10 cellular contexts compared by ENCODE assay signal in the genomic region with DNA sequence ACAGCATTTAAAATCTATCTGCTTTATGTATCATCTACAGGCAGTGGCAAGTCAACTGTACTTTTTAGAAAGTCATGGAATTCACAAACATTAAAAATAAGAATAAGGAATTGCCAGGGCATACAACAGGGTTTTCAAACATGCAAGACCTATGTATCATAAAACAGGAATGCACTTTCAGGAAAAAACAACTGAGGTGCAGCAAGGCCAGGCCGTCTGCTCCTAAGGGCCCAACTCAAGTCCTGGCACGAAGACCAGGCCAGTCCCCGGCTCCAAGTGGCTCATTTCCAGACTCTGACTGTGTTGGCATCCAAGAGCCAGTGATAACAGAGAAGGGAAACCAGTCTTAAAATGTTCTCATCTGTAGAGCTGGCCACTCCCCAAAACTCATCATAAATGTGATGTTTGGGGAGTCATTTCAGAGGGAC. TPM values are rescaled to one million over a fixed set of nuclear protein-coding genes. Genes with fewer than 3 reads are reported as not detected.
DNase-seq lines count a peak whose midpoint lies in the region; ATAC-seq, FAIRE-seq and TF ChIP-seq lines count a peak whose summit lies in the region.
"Had no signal": no experiment of that assay in that cellular context is flagged by ENCODE, and none has a peak within 500 bp of the region (broad histone marks: within the 10 kb centered on the region; RNA-seq: fewer than 3 reads in every experiment).

No MANE protein-coding gene starts in this region.

- TF ChIP-seq CTCF in bronchial epithelial cell (IDR thresholded peaks at IDR 0.05; ENCODE audit: insufficient read depth, low read length, severe bottlenecking), result no peak

- no peaks in the 10 kb centered on the region for H3K36me3 ChIP-seq in bronchial epithelial cell (ENCODE audit: control insufficient read depth, insufficient read depth, low read length)

- DNase-seq in HCEC 1CT (peak; percentile 73), bronchial epithelial cell (ENCODE audit: low read depth) (peak; percentile 99), kidney glomerular epithelial cell (lab: John Stamatoyannopoulos, UW) (peak; percentile 37), superior temporal gyrus (ENCODE audit: extremely low spot score) (peak; percentile 24), germinal center (ENCODE audit: low spot score) (no peak), NCI-H2029 (lab: John Stamatoyannopoulos, UW) (no peak)
- DNase-seq: endodermal cell had no signal

- H3K27me3 ChIP-seq in bronchial epithelial cell (ENCODE audit: control insufficient read depth, insufficient read depth, low read length), result no peaks in the 10 kb centered on the region

- ATAC-seq in HG03280 (IDR thresholded peaks at IDR 0.05; ENCODE audit: unreplicated experiment) (no peak), GM18505 (IDR thresholded peaks at IDR 0.05; ENCODE audit: unreplicated experiment) (no peak)

- FAIRE-seq in bronchial epithelial cell (lab: Jason Lieb, UNC), result peak; percentile 97
- FAIRE-seq: RCC 7860 had no signal

- H3K4me3 ChIP-seq in bronchial epithelial cell (ENCODE audit: low read depth, low read length), result no peak overlapping the region

- TF ChIP-seq POLR2A in GM18505 (IDR thresholded peaks at IDR 0.05; ENCODE audit: borderline replicate concordance, extremely low read depth, insufficient read depth, insufficient read length), result no peak

RNA-seq across cellular contexts. Expression of a gene that starts 7.1 kb away (rescaled TPM):
- total RNA-seq in bronchial epithelial cell, result 2.4 and 5.6 TPM in 2 replicates

RNA-seq across cellular contexts. Expression of a gene that starts 32.2 kb away (rescaled TPM):
- not detected in 2 replicates for total RNA-seq in bronchial epithelial cell
- total RNA-seq: endodermal cell had no signal

Comparison
In these comparisons a context has a peak if more than half of its experiments do, and no peak if none do; other contexts are left out.
1. DNase-seq: peak in HCEC 1CT (single experiment), bronchial epithelial cell (single experiment), kidney glomerular epithelial cell (single experiment) and superior temporal gyrus (single experiment); none in germinal center (single experiment) and NCI-H2029 (single experiment).